Comparison of ENCODE assay signal across 6 cellular contexts in the genomic region with DNA sequence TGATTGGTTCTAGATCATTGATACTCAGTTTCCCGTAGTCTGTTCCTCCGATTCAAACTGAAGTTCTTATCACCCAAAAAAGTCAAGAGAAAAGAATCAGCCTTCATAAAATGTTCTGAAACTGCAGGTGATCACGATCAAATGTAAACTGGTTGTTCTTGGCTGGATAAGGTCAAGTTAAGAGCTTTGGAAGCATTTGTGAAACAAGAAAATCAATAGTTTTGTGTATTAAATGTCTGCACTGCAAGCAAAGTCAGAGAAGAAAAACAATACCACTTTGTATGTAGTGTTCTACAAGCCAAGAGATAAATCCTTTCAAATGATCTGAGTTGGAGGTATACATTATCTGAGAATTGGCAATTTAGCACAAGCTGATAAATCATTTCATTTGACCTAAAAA.
"Had no signal": no experiment of that assay in that cellular context is flagged by ENCODE, and none has a peak within 500 bp of the region (broad histone marks: within the 10 kb centered on the region; RNA-seq: fewer than 3 reads in every experiment).

No MANE protein-coding gene starts in this region.

- H2AFZ ChIP-seq: GM23338 had no signal

- H3K4me3 ChIP-seq: GM23338 had no signal

- H3K4me2 ChIP-seq: GM23338 had no signal

- ATAC-seq: GM23338 had no signal

- FAIRE-seq: H1, H54, HTR-8/SVneo had no signal

- DNase-seq: H9, HCEC 1CT had no signal
